19 cellular contexts compared by ENCODE assay signal in the genomic region with DNA sequence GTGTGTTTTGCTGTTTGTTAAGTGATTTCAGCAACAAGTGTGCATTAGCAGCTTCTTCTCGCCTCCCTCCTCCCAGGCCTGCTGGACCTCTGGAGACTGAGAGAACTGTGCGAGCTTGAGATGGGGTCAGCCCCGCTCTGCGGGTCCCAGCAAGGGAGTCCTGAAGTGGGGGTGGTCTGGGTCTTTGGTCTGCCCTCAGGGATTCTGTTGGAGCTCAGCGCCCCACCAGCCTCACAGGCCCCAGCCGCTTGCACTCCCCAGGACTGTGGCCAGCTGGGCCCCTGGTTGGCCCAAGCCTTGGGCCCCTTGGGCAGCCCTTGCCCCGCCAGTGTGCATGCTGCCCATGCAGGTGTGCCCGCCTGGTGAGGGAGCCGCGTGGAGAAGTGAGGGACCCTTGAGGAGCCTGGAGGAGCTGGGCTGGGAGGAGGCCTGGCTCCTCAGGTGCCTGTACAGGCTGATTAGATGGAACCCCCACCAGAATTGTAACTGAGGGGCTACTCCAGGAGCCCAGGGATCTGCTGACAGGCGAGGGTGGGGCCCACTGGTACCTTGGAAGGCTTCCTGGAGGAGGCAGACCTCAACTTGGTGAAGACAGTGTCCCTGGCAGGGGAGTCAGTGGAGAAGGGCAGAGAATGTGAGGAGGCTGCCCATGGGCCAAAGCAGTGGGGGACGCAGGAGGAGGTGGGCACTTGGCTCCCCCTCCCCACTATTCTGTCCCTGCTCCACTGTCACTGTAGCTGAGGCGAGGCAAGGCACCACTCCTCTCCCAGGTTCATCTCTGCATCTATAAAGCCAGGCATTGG. TPM values are rescaled to one million over a fixed set of nuclear protein-coding genes. Genes with fewer than 3 reads are reported as not detected.
DNase-seq lines count a peak whose midpoint lies in the region; ATAC-seq lines count a peak whose summit lies in the region.
"Had no signal": no experiment of that assay in that cellular context is flagged by ENCODE, and none has a peak within 500 bp of the region (broad histone marks: within the 10 kb centered on the region; RNA-seq: fewer than 3 reads in every experiment).

No MANE protein-coding gene starts in this region.

- H3K27ac Mint-ChIP-seq in activated CD8-positive, alpha-beta memory T cell treated with anti-CD3 and anti-CD28 coated beads, Interleukin-2, amount 10 ng/mL, durations not matched to agents 7 days and 5 days = no peak overlapping the region
- H3K27ac Mint-ChIP-seq: activated naive CD8-positive, alpha-beta T cell; brain; CD4-positive, CD25-positive, alpha-beta regulatory T cell; dendritic cell treated with granulocyte-macrophage colony-stimulating factor and Interleukin-4, amounts not matched to agents 40 ng/mL and 50 ng/mL, for 4 days; progenitor cell of endocrine pancreas had no signal

- H3K9me3 Mint-ChIP-seq in activated CD8-positive, alpha-beta memory T cell treated with anti-CD3 and anti-CD28 coated beads, Interleukin-2, amount 10 ng/mL, durations not matched to agents 7 days and 5 days (ENCODE audit: low read depth) = no peaks in the 10 kb centered on the region
- H3K9me3 Mint-ChIP-seq: brain; CD4-positive, CD25-positive, alpha-beta regulatory T cell; dendritic cell treated with granulocyte-macrophage colony-stimulating factor and Interleukin-4, amounts not matched to agents 40 ng/mL and 50 ng/mL, for 4 days had no signal

- ATAC-seq in activated CD8-positive, alpha-beta memory T cell treated with anti-CD3 and anti-CD28 coated beads, Interleukin-2, amount 10 ng/mL, durations not matched to agents 7 days and 5 days = no peak
- ATAC-seq in stimulated activated naive CD8-positive, alpha-beta T cell treated with anti-CD3 and anti-CD28 coated beads, Interleukin-15, Interleukin-2, amounts not matched to agents 100 U/mL and 50 U/mL, for 24 hours = no peak

- H3K27me3 Mint-ChIP-seq in activated CD8-positive, alpha-beta memory T cell treated with anti-CD3 and anti-CD28 coated beads, Interleukin-2, amount 10 ng/mL, durations not matched to agents 7 days and 5 days = no peaks in the 10 kb centered on the region
- H3K27me3 Mint-ChIP-seq: activated naive CD8-positive, alpha-beta T cell; brain; CD4-positive, CD25-positive, alpha-beta regulatory T cell; progenitor cell of endocrine pancreas had no signal

- peaks cover 15% of the 10 kb centered on the region for H3K4me1 Mint-ChIP-seq in activated CD8-positive, alpha-beta memory T cell treated with anti-CD3 and anti-CD28 coated beads, Interleukin-2, amount 10 ng/mL, durations not matched to agents 7 days and 5 days

- H3K4me3 Mint-ChIP-seq in activated CD8-positive, alpha-beta memory T cell treated with anti-CD3 and anti-CD28 coated beads, Interleukin-2, amount 10 ng/mL, durations not matched to agents 7 days and 5 days = no peak overlapping the region
- H3K4me3 Mint-ChIP-seq: activated naive CD8-positive, alpha-beta T cell; brain; CD4-positive, CD25-positive, alpha-beta regulatory T cell; dendritic cell treated with granulocyte-macrophage colony-stimulating factor and Interleukin-4, amounts not matched to agents 40 ng/mL and 50 ng/mL, for 4 days had no signal

- CTCF ChIA-PET in activated CD8-positive, alpha-beta memory T cell treated with anti-CD3 and anti-CD28 coated beads, Interleukin-2, amount 10 ng/mL, durations not matched to agents 7 days and 5 days (lab: Charles Lee) = interaction anchor here (1.5 kb wide), 1 partner anchor 115 kb away, joined by 5 read pairs; no protein-coding TSS in a partner anchor

- no peaks in the 10 kb centered on the region for H3K36me3 Mint-ChIP-seq in activated CD8-positive, alpha-beta memory T cell treated with anti-CD3 and anti-CD28 coated beads, Interleukin-2, amount 10 ng/mL, durations not matched to agents 7 days and 5 days
- H3K36me3 Mint-ChIP-seq: activated naive CD8-positive, alpha-beta T cell; brain had no signal

- intact Hi-C loops in posterior vena cava (cut with DNase I) = no loop called here

- peak; percentile 52 for DNase-seq in activated CD8-positive, alpha-beta memory T cell treated with anti-CD3 and anti-CD28 coated beads for 24 hours
- no peak for DNase-seq in activated CD8-positive, alpha-beta memory T cell treated with anti-CD3 and anti-CD28 coated beads, Interleukin-2, amount 10 ng/mL, durations not matched to agents 7 days and 5 days
- DNase-seq in Daoy (ENCODE audit: low read depth) = peak; percentile 2
- peak; percentile 28 for DNase-seq in ecto neural progenitor cell (ENCODE audit: low spot score)
- DNase-seq in posterior vena cava (ENCODE audit: low spot score) = peak; percentile 64
- no peak for DNase-seq in HK-2 (ENCODE audit: unreplicated experiment)
- no peak for DNase-seq in stimulated activated naive CD8-positive, alpha-beta T cell treated with anti-CD3 and anti-CD28 coated beads, Interleukin-15, Interleukin-2, amounts not matched to agents 100 U/mL and 50 U/mL, for 24 hours
- no peak for DNase-seq in central memory CD4-positive, alpha-beta T cell
- DNase-seq: CD4-positive, CD25-positive, alpha-beta regulatory T cell; foreskin melanocyte; NCI-H1105 treated with DMSO at 0.1 percent for 48 hours; NCI-H774; trophoblast cell had no signal

RNA-seq across cellular contexts. Expression of a gene that starts 56.7 kb away (rescaled TPM):
- total RNA-seq in activated CD8-positive, alpha-beta memory T cell treated with anti-CD3 and anti-CD28 coated beads, Interleukin-2, amount 10 ng/mL, durations not matched to agents 7 days and 5 days = 1 to 10 TPM; 1.4 to 1.8 TPM
- 14.1 and 18.6 TPM in 2 replicates for total RNA-seq in Daoy (2014; rRNA removed; shearing (Covaris generic))
- total RNA-seq in posterior vena cava = 1 to 10 TPM in 1 of 2 donors, under 1 TPM in 1; 0.56 to 1.2 TPM
- total RNA-seq: LHCN-M2, myocyte had no signal

Comparison
In these comparisons a context has a peak if more than half of its experiments do, and no peak if none do; other contexts are left out.
1. DNase-seq: peak in activated CD8-positive, alpha-beta memory T cell treated with anti-CD3 and anti-CD28 coated beads for 24 hours (single experiment), Daoy (single experiment), ecto neural progenitor cell (single experiment) and posterior vena cava (single experiment); none in activated CD8-positive, alpha-beta memory T cell treated with anti-CD3 and anti-CD28 coated beads, Interleukin-2, amount 10 ng/mL, durations not matched to agents 7 days and 5 days (single experiment), HK-2 (single experiment), stimulated activated naive CD8-positive, alpha-beta T cell treated with anti-CD3 and anti-CD28 coated beads, Interleukin-15, Interleukin-2, amounts not matched to agents 100 U/mL and 50 U/mL, for 24 hours (single experiment) and central memory CD4-positive, alpha-beta T cell (single experiment).